15 cellular contexts compared by ENCODE assay signal in the genomic region with DNA sequence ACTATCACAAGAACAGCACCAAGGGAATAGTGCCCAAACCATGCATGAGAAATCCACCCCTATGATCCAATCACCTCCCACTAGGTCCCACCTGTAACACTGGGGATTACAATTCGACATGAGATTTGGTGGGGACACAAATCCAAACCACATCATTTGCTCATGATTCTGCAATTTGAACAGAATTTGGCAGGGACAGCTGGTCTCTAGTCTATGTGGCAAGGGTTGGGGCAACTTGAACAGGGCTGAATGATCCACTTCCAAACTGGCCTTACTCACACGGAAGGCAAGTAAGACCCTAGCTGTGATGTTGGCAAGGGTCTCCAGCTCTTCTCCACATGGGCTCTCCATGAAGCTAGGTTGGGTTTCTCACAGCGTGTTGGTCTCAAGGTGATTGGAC. TPM values are rescaled to one million over a fixed set of nuclear protein-coding genes. Genes with fewer than 3 reads are reported as not detected.
A peak's percentile ranks its signal among the peaks of the same experiment; 100 is the strongest.
DNase-seq lines count a peak whose midpoint lies in the region; ATAC-seq, FAIRE-seq and TF ChIP-seq lines count a peak whose summit lies in the region.
"Had no signal": no experiment of that assay in that cellular context is flagged by ENCODE, and none has a peak within 500 bp of the region (broad histone marks: within the 10 kb centered on the region; RNA-seq: fewer than 3 reads in every experiment).

No MANE protein-coding gene starts in this region.

- H4K20me1 ChIP-seq in K562 (replicated peaks; ENCODE audit: control insufficient read depth, insufficient read depth, low read length): no peaks in the 10 kb centered on the region

- H3K4me3 ChIP-seq in right atrium auricular region (no peak overlapping the region), K562 (no peak overlapping the region)

- no TSS peak for BruUV-seq in K562 (replicated peaks; lab: Mats Ljungman, UMichigan)

- TF ChIP-seq EP300 in K562 (IDR thresholded peaks at IDR 0.05; ENCODE audit: low read length): no peak

- CTCF ChIA-PET in K562 (lab: Yijun Ruan, JAX; ENCODE audit: low intra/inter-chr PET ratio): interaction anchor here (0.6 kb wide), 1 partner anchor 11 kb away, joined by 4 read pairs; no protein-coding TSS in a partner anchor

- TF ChIP-seq RAD21 in K562 (CRISPR knock-in tag; conservative IDR thresholded peaks at IDR 0.05 in 1 of 2, IDR thresholded peaks at IDR 0.05 in 1 of 2): no peak

- no peaks in the 10 kb centered on the region for H3K9me1 ChIP-seq in K562 (ENCODE audit: control insufficient read depth, insufficient read depth, low read length)

- no peak overlapping the region for H3K27ac ChIP-seq in right atrium auricular region
- 0 out of 3 replicates have a peak overlapping the region, but pooled peaks have one; percentile 1 for H3K27ac ChIP-seq in K562 (ENCODE audit: extremely low read depth, low read depth, low read length)
- H3K27ac ChIP-seq: HL-60 had no signal

- ATAC-seq in Right ventricle myocardium inferior (no peak), K562 (peak; percentile 55), GM19452 (IDR thresholded peaks at IDR 0.05; ENCODE audit: unreplicated experiment) (no peak), GM21447 (IDR thresholded peaks at IDR 0.05; ENCODE audit: unreplicated experiment) (no peak)
- ATAC-seq: HCT116 had no signal

- intact Hi-C loops in Right ventricle myocardium inferior (cut with DNase I): no loop called here
- intact Hi-C loops in K562 (cut with micrococcal nuclease): no loop called here

- no peaks in the 10 kb centered on the region for H3K4me1 ChIP-seq in right atrium auricular region
- peaks cover 15% of the 10 kb centered on the region in 2 experiments; a peak in 4 of 5 replicates for H3K4me1 ChIP-seq in K562 (replicated peaks in 1 of 2; ENCODE audit: control insufficient read depth in 2 of 2, insufficient read depth in 2 of 2, low read length in 2 of 2)

- H2AFZ ChIP-seq in K562 (ENCODE audit: low read depth, low read length): peak overlapping the region; percentile 76

- H3K79me2 ChIP-seq in K562 (ENCODE audit: control insufficient read depth, insufficient read depth, low read length): no peaks in the 10 kb centered on the region

- in situ Hi-C loops in K562 (cut with MboI): no loop called here

- TF ChIP-seq POLR2A in K562 (conservative IDR thresholded peaks at IDR 0.05): no peak

- POLR2A ChIA-PET in K562 (lab: Yijun Ruan, JAX): interaction anchor here (1.3 kb wide), 1 partner anchor 8 kb away, joined by 3 read pairs; no protein-coding TSS in a partner anchor

- TF ChIP-seq CTCF in right atrium auricular region (IDR thresholded peaks at IDR 0.05): no peak
- no peak for TF ChIP-seq CTCF in K562 (IDR thresholded peaks at IDR 0.05 in 2 of 3, conservative IDR thresholded peaks at IDR 0.05 in 1 of 3; ENCODE audit: insufficient read depth in 2 of 3, low read depth in 1 of 3, low read length in 3 of 3)

- peak overlapping the region; percentile 23; the same call in 1 of the 2 replicates for H3K4me2 ChIP-seq in K562 (ENCODE audit: insufficient read depth, low read length)

- DNase-seq in right atrium auricular region (ENCODE audit: low spot score) (peak; percentile 7), Right ventricle myocardium inferior (ENCODE audit: missing footprints) (no peak), K562 (ENCODE audit: extremely low read depth in 1 of 4, low spot score in 3 of 4) (no peak), mesenteric fat pad (ENCODE audit: low spot score) (peak; percentile 24)
- no peak for DNase-seq in activated CD4-positive, alpha-beta T cell treated with anti-CD3 and anti-CD28 coated beads for 48 hours
- DNase-seq: C1 segment of cervical spinal cord; Calu3; CD4-positive, alpha-beta T cell; DMS 273 treated with DMSO at 0.1 percent for 48 hours had no signal

- no peaks in the 10 kb centered on the region for H3K27me3 ChIP-seq in right atrium auricular region
- no peaks in the 10 kb centered on the region for H3K27me3 ChIP-seq in K562 (ENCODE audit: control insufficient read depth in 2 of 2, insufficient read depth in 2 of 2, low read length in 2 of 2)

- WGBS in K562 (ENCODE audit: insufficient coverage, low coverage, missing lambda C conversion rate): 23% methylated on average over 3 of the region's 3 CpGs

- H3K9ac ChIP-seq in K562 (ENCODE audit: insufficient read depth in 1 of 2, low read depth in 2 of 2, low read length in 2 of 2): peak overlapping the region in 1 of 2 experiments; percentile 13; a peak in 1 of 4 replicates

- H3K36me3 ChIP-seq in right atrium auricular region (no peaks in the 10 kb centered on the region), K562 (ENCODE audit: control insufficient read depth, insufficient read depth, low read length) (no peaks in the 10 kb centered on the region)

- peak; percentile 15 for FAIRE-seq in K562 (lab: Jason Lieb, UNC)
- FAIRE-seq: A204.1, H54 had no signal

- H3K9me3 ChIP-seq in right atrium auricular region (no peaks in the 10 kb centered on the region), K562 (replicated peaks; ENCODE audit: control insufficient read depth, insufficient read depth, low read depth, low read length) (peaks cover 8% of the 10 kb centered on the region)

TF ChIP-seq in K562, 482 proteins besides CTCF, POLR2A, EP300 and RAD21 (continues in another document):
- TF ChIP-seq ZNF77 (CRISPR knock-in tag; IDR thresholded peaks at IDR 0.05) (no peak), RBBP5 (IDR thresholded peaks at IDR 0.05; ENCODE audit: borderline replicate concordance, insufficient read depth, low read length, poor library complexity, severe bottlenecking) (peak; percentile 15), GABPA (tag; conservative IDR thresholded peaks at IDR 0.05; ENCODE audit: low read depth) (no peak), CEBPG (CRISPR knock-in tag; IDR thresholded peaks at IDR 0.05) (no peak), CEBPG (tag; conservative IDR thresholded peaks at IDR 0.05 in 1 of 2, IDR thresholded peaks at IDR 0.05 in 1 of 2) (no peak), SP1 (CRISPR knock-in tag; IDR thresholded peaks at IDR 0.05) (peak; percentile 10; the same call in 1 of the 2 replicates), BRD9 (IDR thresholded peaks at IDR 0.05; ENCODE audit: low read depth, partially characterized antibody) (no peak), SMARCB1 (IDR thresholded peaks at IDR 0.05; ENCODE audit: insufficient read length, low read depth) (no peak), HMGN3 (IDR thresholded peaks at IDR 0.05; ENCODE audit: borderline replicate concordance, extremely low read depth, insufficient read length, low read depth, low read length) (no peak), SRSF9 (IDR thresholded peaks at IDR 0.05; ENCODE audit: borderline replicate concordance, low read depth, low read length) (no peak)

RNA-seq across cellular contexts. Expression of a gene that starts 10.1 kb away (rescaled TPM):
- 100 to 1,000 TPM; 135 TPM for total RNA-seq in right atrium auricular region
- 101 TPM for total RNA-seq in Right ventricle myocardium inferior
- total RNA-seq in K562 (2011; cell fraction: chromatin; rRNA removed; ENCODE audit: low replicate concordance): 23.5 and 58.7 TPM in 2 replicates
- 14.5 and 19.2 TPM in 2 replicates for total RNA-seq in K562 (2011; cell fraction: nucleolus; rRNA removed)
- 38.3 and 72.2 TPM in 2 replicates for total RNA-seq in K562 (2011; cell fraction: nucleoplasm; rRNA removed)
- total RNA-seq in K562 (2014; rRNA removed): 75.0 and 82.8 TPM in 2 replicates
- total RNA-seq in K562 (2014; rRNA removed; fragmentation: Illumina TruSeq; extraction: Trizol): 54.2 and 65.9 TPM in 2 replicates
- total RNA-seq in K562 (2015; rRNA removed; fragmentation: Illumina TruSeq; extraction: Trizol): 39.9 and 43.8 TPM in 2 replicates
- total RNA-seq in K562 (2021): 92.0 and 104 TPM in 2 replicates
- polyA plus RNA-seq in K562 (2011; rRNA removed): 59.7 and 86.1 TPM in 2 replicates
- 22.1 and 33.5 TPM in 2 replicates for polyA plus RNA-seq in K562 (2011; cell fraction: cytosol; rRNA removed)
- polyA plus RNA-seq in K562 (2011; cell fraction: nucleus; rRNA removed): 22.5 and 23.2 TPM in 2 replicates
- 43.9 and 85.0 TPM in 2 replicates for polyA plus RNA-seq in K562 (2012)
- 128 and 151 TPM in 2 replicates for polyA plus RNA-seq in K562 (2014; fragmentation: Illumina TruSeq; extraction: Trizol)
- polyA plus RNA-seq in K562 (2014; fragmentation: Nextera tagmentation; extraction: Ambion mirVana): 10 to 100 TPM; 32.7 to 46.1 TPM
- polyA plus RNA-seq in K562 (2014; rRNA removed): 76.6 and 76.8 TPM in 2 replicates
- polyA minus RNA-seq in K562 (2011; rRNA and poly(A)+ RNA removed): 71.5 and 74.0 TPM in 2 replicates
- 31.1 and 38.9 TPM in 2 replicates for polyA minus RNA-seq in K562 (2011; cell fraction: cytosol; rRNA and poly(A)+ RNA removed)
- 13.3 and 18.5 TPM in 2 replicates for polyA minus RNA-seq in K562 (2011; cell fraction: nucleus; rRNA and poly(A)+ RNA removed)
- 212 TPM for total RNA-seq in mesenteric fat pad

RNA-seq across cellular contexts. Expression of a gene that starts 38.0 kb away (rescaled TPM):
- total RNA-seq in right atrium auricular region (under 1 TPM in 1 of 2 donors, not detected in 1; 0.39 TPM), Right ventricle myocardium inferior (not detected), K562 (2014; rRNA removed) (0.09 TPM in 1 of 2 replicates, not detected in the other), K562 (2014; rRNA removed; fragmentation: Illumina TruSeq; extraction: Trizol) (0.36 TPM in 1 of 2 replicates, not detected in the other), K562 (2015; rRNA removed; fragmentation: Illumina TruSeq; extraction: Trizol) (not detected in 2 replicates), K562 (2021) (0.13 and 0.35 TPM in 2 replicates), mesenteric fat pad (0.58 TPM)
- total RNA-seq in K562 (2011; cell fraction: chromatin; rRNA removed; ENCODE audit: low replicate concordance): not detected in 2 replicates
- total RNA-seq in K562 (2011; cell fraction: nucleolus; rRNA removed): 0.50 TPM in 1 of 2 replicates, not detected in the other
- total RNA-seq in K562 (2011; cell fraction: nucleoplasm; rRNA removed): not detected in 2 replicates
- polyA plus RNA-seq in K562 (2011; rRNA removed) (0.26 and 0.45 TPM in 2 replicates), K562 (2014; fragmentation: Illumina TruSeq; extraction: Trizol) (0.36 TPM in 1 of 2 replicates, not detected in the other), K562 (2014; fragmentation: Nextera tagmentation; extraction: Ambion mirVana) (under 1 TPM in 1 of 2 experiments, not detected in 1; 0.13 TPM), K562 (2014; rRNA removed) (0.58 TPM in 1 of 2 replicates, not detected in the other)
- polyA plus RNA-seq in K562 (2011; cell fraction: cytosol; rRNA removed): 0.07 and 0.21 TPM in 2 replicates
- polyA plus RNA-seq in K562 (2011; cell fraction: nucleus; rRNA removed): 1.4 TPM in 2 replicates
- 0.26 and 1.6 TPM in 2 replicates for polyA plus RNA-seq in K562 (2012)
- 0.18 and 0.46 TPM in 2 replicates for polyA minus RNA-seq in K562 (2011; rRNA and poly(A)+ RNA removed)
- not detected in 2 replicates for polyA minus RNA-seq in K562 (2011; cell fraction: cytosol; rRNA and poly(A)+ RNA removed)
- polyA minus RNA-seq in K562 (2011; cell fraction: nucleus; rRNA and poly(A)+ RNA removed): 0.27 TPM in 1 of 2 replicates, not detected in the other
- total RNA-seq: Calu3 had no signal

Comparison
In these comparisons a context has a peak if more than half of its experiments do, and no peak if none do; other contexts are left out.
1. DNase-seq: peak in right atrium auricular region (single experiment) and mesenteric fat pad (single experiment); none in Right ventricle myocardium inferior (single experiment), K562 (0 of 4) and activated CD4-positive, alpha-beta T cell treated with anti-CD3 and anti-CD28 coated beads for 48 hours (single experiment).